25 cellular contexts compared by ENCODE assay signal in genomic region chr4:7107166-7107905, GRCh38.
"Had no signal": no experiment of that assay in that cellular context is flagged by ENCODE, and none has a peak within 500 bp of the region (broad histone marks: within the 10 kb centered on the region; RNA-seq: fewer than 3 reads in every experiment).

No MANE protein-coding gene starts in this region.

- ATAC-seq: foreskin keratinocyte; gastroesophageal sphincter; heart left ventricle; left cardiac atrium; left lung; naive thymus-derived CD4-positive, alpha-beta T cell; psoas muscle; right cardiac atrium; stimulated activated effector memory CD8-positive, alpha-beta T cell treated with anti-CD3 and anti-CD28 coated beads, Interleukin-12 subunit alpha, Interleukin-12 subunit beta, amount 100 ng/mL, for 72 hours had no signal

- H3K4me1 ChIP-seq: foreskin keratinocyte had no signal

- H3K4me3 Mint-ChIP-seq: endodermal cell; nephron progenitor cell; stimulated activated effector memory CD8-positive, alpha-beta T cell treated with anti-CD3 and anti-CD28 coated beads, Interleukin-12 subunit alpha, Interleukin-12 subunit beta, amount 100 ng/mL, for 72 hours had no signal

- H3K27ac Mint-ChIP-seq: endodermal cell; naive thymus-derived CD4-positive, alpha-beta T cell; nephron progenitor cell; stimulated activated effector memory CD8-positive, alpha-beta T cell treated with anti-CD3 and anti-CD28 coated beads, Interleukin-12 subunit alpha, Interleukin-12 subunit beta, amount 100 ng/mL, for 72 hours had no signal

- H3K27me3 ChIP-seq: dorsolateral prefrontal cortex, esophagus muscularis mucosa, gastroesophageal sphincter, heart left ventricle, left lung, sigmoid colon, stomach, thyroid gland had no signal

- H3K9me3 Mint-ChIP-seq: endodermal cell; stimulated activated effector memory CD8-positive, alpha-beta T cell treated with anti-CD3 and anti-CD28 coated beads, Interleukin-12 subunit alpha, Interleukin-12 subunit beta, amount 100 ng/mL, for 72 hours had no signal

- H3K36me3 ChIP-seq: esophagus muscularis mucosa, gastroesophageal sphincter, heart left ventricle, left lung, sigmoid colon, stomach, thyroid gland had no signal

- H3K27ac ChIP-seq: dorsolateral prefrontal cortex, esophagus muscularis mucosa, foreskin keratinocyte, gastroesophageal sphincter, heart left ventricle, left lung, psoas muscle, sigmoid colon, stomach, thyroid gland had no signal

- H3K36me3 Mint-ChIP-seq: stimulated activated effector memory CD8-positive, alpha-beta T cell treated with anti-CD3 and anti-CD28 coated beads, Interleukin-12 subunit alpha, Interleukin-12 subunit beta, amount 100 ng/mL, for 72 hours had no signal

- DNase-seq: effector CD8-positive, alpha-beta T cell; endodermal cell; foreskin keratinocyte; heart left ventricle; hippocampal formation; left cardiac atrium; left lung; mammary epithelial cell; mesendoderm; midbrain; naive thymus-derived CD4-positive, alpha-beta T cell; nephron progenitor cell; right cardiac atrium; sigmoid colon; stimulated activated CD4-positive, alpha-beta T cell treated with anti-CD3 and anti-CD28 coated beads, Interleukin-2, amount 100 ng/mL, for 24 hours; stimulated activated CD4-positive, alpha-beta T cell treated with anti-CD3 and anti-CD28 coated beads, Interleukin-4, amount 100 ng/mL, for 24 hours; stimulated activated naive CD4-positive, alpha-beta T cell treated with Interleukin-2 at 50 U/mL for 16 hours; stomach; thyroid gland; trophoblast cell had no signal

- H3K4me3 ChIP-seq: dorsolateral prefrontal cortex, esophagus muscularis mucosa, gastroesophageal sphincter, heart left ventricle, left lung, psoas muscle, sigmoid colon, stomach, thyroid gland had no signal

- H3K9me3 ChIP-seq: esophagus muscularis mucosa, gastroesophageal sphincter, heart left ventricle, left lung, psoas muscle, sigmoid colon, stomach, thyroid gland had no signal
